ENCODE assay signal across 1 cellular context in the genomic region with DNA sequence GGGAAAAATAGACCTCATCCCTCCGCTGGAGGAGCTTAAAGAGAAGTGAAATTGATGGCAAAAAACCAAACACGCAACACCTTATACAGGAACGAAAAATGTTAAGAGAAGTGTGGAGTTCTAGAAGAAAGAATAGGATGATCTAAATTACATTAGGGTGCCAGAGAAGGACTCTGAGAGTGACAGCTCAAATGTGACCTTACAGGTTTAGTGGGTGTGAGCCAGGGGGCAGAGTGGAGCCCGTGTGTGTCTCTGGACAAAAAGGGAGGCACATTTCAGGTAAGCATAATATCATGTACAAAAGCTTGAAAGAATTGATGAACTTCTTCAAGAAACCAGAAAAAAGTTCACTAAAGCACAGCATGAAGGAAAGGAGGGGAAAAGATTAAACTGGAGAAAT.
TF ChIP-seq lines count a peak whose summit lies in the region.

No MANE protein-coding gene starts in this region.

TF ChIP-seq in K562, 482 proteins besides CTCF, POLR2A, EP300 and RAD21:
- TF ChIP-seq, protein P1, sequence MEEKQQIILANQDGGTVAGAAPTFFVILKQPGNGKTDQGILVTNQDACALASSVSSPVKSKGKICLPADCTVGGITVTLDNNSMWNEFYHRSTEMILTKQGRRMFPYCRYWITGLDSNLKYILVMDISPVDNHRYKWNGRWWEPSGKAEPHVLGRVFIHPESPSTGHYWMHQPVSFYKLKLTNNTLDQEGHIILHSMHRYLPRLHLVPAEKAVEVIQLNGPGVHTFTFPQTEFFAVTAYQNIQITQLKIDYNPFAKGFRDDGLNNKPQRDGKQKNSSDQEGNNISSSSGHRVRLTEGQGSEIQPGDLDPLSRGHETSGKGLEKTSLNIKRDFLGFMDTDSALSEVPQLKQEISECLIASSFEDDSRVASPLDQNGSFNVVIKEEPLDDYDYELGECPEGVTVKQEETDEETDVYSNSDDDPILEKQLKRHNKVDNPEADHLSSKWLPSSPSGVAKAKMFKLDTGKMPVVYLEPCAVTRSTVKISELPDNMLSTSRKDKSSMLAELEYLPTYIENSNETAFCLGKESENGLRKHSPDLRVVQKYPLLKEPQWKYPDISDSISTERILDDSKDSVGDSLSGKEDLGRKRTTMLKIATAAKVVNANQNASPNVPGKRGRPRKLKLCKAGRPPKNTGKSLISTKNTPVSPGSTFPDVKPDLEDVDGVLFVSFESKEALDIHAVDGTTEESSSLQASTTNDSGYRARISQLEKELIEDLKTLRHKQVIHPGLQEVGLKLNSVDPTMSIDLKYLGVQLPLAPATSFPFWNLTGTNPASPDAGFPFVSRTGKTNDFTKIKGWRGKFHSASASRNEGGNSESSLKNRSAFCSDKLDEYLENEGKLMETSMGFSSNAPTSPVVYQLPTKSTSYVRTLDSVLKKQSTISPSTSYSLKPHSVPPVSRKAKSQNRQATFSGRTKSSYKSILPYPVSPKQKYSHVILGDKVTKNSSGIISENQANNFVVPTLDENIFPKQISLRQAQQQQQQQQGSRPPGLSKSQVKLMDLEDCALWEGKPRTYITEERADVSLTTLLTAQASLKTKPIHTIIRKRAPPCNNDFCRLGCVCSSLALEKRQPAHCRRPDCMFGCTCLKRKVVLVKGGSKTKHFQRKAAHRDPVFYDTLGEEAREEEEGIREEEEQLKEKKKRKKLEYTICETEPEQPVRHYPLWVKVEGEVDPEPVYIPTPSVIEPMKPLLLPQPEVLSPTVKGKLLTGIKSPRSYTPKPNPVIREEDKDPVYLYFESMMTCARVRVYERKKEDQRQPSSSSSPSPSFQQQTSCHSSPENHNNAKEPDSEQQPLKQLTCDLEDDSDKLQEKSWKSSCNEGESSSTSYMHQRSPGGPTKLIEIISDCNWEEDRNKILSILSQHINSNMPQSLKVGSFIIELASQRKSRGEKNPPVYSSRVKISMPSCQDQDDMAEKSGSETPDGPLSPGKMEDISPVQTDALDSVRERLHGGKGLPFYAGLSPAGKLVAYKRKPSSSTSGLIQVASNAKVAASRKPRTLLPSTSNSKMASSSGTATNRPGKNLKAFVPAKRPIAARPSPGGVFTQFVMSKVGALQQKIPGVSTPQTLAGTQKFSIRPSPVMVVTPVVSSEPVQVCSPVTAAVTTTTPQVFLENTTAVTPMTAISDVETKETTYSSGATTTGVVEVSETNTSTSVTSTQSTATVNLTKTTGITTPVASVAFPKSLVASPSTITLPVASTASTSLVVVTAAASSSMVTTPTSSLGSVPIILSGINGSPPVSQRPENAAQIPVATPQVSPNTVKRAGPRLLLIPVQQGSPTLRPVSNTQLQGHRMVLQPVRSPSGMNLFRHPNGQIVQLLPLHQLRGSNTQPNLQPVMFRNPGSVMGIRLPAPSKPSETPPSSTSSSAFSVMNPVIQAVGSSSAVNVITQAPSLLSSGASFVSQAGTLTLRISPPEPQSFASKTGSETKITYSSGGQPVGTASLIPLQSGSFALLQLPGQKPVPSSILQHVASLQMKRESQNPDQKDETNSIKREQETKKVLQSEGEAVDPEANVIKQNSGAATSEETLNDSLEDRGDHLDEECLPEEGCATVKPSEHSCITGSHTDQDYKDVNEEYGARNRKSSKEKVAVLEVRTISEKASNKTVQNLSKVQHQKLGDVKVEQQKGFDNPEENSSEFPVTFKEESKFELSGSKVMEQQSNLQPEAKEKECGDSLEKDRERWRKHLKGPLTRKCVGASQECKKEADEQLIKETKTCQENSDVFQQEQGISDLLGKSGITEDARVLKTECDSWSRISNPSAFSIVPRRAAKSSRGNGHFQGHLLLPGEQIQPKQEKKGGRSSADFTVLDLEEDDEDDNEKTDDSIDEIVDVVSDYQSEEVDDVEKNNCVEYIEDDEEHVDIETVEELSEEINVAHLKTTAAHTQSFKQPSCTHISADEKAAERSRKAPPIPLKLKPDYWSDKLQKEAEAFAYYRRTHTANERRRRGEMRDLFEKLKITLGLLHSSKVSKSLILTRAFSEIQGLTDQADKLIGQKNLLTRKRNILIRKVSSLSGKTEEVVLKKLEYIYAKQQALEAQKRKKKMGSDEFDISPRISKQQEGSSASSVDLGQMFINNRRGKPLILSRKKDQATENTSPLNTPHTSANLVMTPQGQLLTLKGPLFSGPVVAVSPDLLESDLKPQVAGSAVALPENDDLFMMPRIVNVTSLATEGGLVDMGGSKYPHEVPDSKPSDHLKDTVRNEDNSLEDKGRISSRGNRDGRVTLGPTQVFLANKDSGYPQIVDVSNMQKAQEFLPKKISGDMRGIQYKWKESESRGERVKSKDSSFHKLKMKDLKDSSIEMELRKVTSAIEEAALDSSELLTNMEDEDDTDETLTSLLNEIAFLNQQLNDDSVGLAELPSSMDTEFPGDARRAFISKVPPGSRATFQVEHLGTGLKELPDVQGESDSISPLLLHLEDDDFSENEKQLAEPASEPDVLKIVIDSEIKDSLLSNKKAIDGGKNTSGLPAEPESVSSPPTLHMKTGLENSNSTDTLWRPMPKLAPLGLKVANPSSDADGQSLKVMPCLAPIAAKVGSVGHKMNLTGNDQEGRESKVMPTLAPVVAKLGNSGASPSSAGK (IDR thresholded peaks at IDR 0.05): no peak
- TF ChIP-seq, protein P2, sequence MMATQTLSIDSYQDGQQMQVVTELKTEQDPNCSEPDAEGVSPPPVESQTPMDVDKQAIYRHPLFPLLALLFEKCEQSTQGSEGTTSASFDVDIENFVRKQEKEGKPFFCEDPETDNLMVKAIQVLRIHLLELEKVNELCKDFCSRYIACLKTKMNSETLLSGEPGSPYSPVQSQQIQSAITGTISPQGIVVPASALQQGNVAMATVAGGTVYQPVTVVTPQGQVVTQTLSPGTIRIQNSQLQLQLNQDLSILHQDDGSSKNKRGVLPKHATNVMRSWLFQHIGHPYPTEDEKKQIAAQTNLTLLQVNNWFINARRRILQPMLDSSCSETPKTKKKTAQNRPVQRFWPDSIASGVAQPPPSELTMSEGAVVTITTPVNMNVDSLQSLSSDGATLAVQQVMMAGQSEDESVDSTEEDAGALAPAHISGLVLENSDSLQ (IDR thresholded peaks at IDR 0.05): peak; percentile 69
